19 cellular contexts compared by ENCODE assay signal in genomic region chr18:60066576-60066975, GRCh38.
DNase-seq lines count a peak whose midpoint lies in the region; FAIRE-seq and TF ChIP-seq lines count a peak whose summit lies in the region.
"Had no signal": no experiment of that assay in that cellular context is flagged by ENCODE, and none has a peak within 500 bp of the region (broad histone marks: within the 10 kb centered on the region; RNA-seq: fewer than 3 reads in every experiment).

No MANE protein-coding gene starts in this region.

- H4K8ac ChIP-seq in H1 (ENCODE audit: extremely low read depth, insufficient read depth, low read length) = no peak overlapping the region

- H2BK15ac ChIP-seq in H1 (ENCODE audit: low read length) = no peak overlapping the region

- no peaks in the 10 kb centered on the region for H3K23me2 ChIP-seq in H1 (ENCODE audit: low read depth, low read length)

- no peak overlapping the region for H3K14ac ChIP-seq in H1 (ENCODE audit: insufficient read length)

- no peak overlapping the region for H4K91ac ChIP-seq in H1 (replicated peaks; ENCODE audit: insufficient read length, low read length)

- TF ChIP-seq CTCF in H1 (IDR thresholded peaks at IDR 0.05; ENCODE audit: control extremely low read depth in 1 of 3, insufficient read depth in 1 of 3, low read depth in 1 of 3, low read length in 3 of 3) = no peak
- no peak for TF ChIP-seq CTCF in A673 (conservative IDR thresholded peaks at IDR 0.05; ENCODE audit: low read depth, low read length)

- H3K4me1 ChIP-seq in ES-I3 (ENCODE audit: insufficient read depth, low read length) (peaks cover 12% of the 10 kb centered on the region; the same call in 1 of the 2 replicates), HUES6 (ENCODE audit: control insufficient read depth, insufficient read depth, low read length) (peaks cover 26% of the 10 kb centered on the region), H1 (replicated peaks in 1 of 4; ENCODE audit: control insufficient read depth in 3 of 4, insufficient read depth in 4 of 4, low read length in 3 of 4) (peaks cover 2 to 9% (median 7%) of the 10 kb centered on the region in 4 experiments; a peak in 5 of 7 replicates), iPS-18a (ENCODE audit: control insufficient read depth, low read depth, low read length) (peaks cover 15% of the 10 kb centered on the region), A673 (ENCODE audit: insufficient read depth, low read length, poor library complexity, severe bottlenecking) (no peaks in the 10 kb centered on the region)
- H3K4me1 ChIP-seq: BLaER1 treated with 17β-estradiol and CSF1 and Interleukin-3, amounts not matched to agents 10 nM and 100 nM had no signal

- H2BK12ac ChIP-seq in H1 (ENCODE audit: low read depth, low read length) = peak overlapping the region; percentile 45; the same call in 1 of the 2 replicates

- no peaks in the 10 kb centered on the region for H3K27me3 ChIP-seq in HUES6 (ENCODE audit: control insufficient read depth, insufficient read depth, low read length)
- H3K27me3 ChIP-seq in H1 (replicated peaks in 1 of 4; ENCODE audit: control insufficient read depth in 3 of 4, extremely low read depth in 1 of 4, insufficient read depth in 3 of 4, low read length in 3 of 4) = no peaks in the 10 kb centered on the region
- H3K27me3 ChIP-seq in iPS-18a (ENCODE audit: control insufficient read depth, insufficient read depth, low read length) = no peaks in the 10 kb centered on the region
- H3K27me3 ChIP-seq in A673 (replicated peaks; ENCODE audit: insufficient read depth, low read depth, low read length, poor library complexity) = no peaks in the 10 kb centered on the region
- H3K27me3 ChIP-seq: BLaER1 treated with 17β-estradiol and CSF1 and Interleukin-3, amounts not matched to agents 10 nM and 100 nM had no signal

- no peak overlapping the region for H3K56ac ChIP-seq in H1 (replicated peaks; ENCODE audit: insufficient read length, low read depth, low read length)

- H3K9me3 ChIP-seq in ES-I3 (ENCODE audit: control insufficient read depth, insufficient read depth, low read length) (peaks cover 4% of the 10 kb centered on the region; the same call in 1 of the 2 replicates), HUES6 (ENCODE audit: control insufficient read depth, insufficient read depth, low read depth, low read length) (peaks cover 10% of the 10 kb centered on the region), H1 (ENCODE audit: insufficient read depth in 2 of 2, low read depth in 1 of 2, low read length in 1 of 2) (peaks cover 0 to 9% of the 10 kb centered on the region in 2 experiments; a peak in 1 of 4 replicates), iPS-18a (ENCODE audit: control insufficient read depth, low read depth, low read length) (no peaks in the 10 kb centered on the region), A673 (ENCODE audit: low read depth, low read length, poor library complexity, severe bottlenecking) (no peaks in the 10 kb centered on the region)
- H3K9me3 ChIP-seq: BLaER1 treated with 17β-estradiol and CSF1 and Interleukin-3, amounts not matched to agents 10 nM and 100 nM had no signal

- H2AFZ ChIP-seq in H1 (ENCODE audit: low read length) = peak overlapping the region; percentile 64
- H2AFZ ChIP-seq: GM23248 had no signal

- no peak for TF ChIP-seq EP300 in H1 (IDR thresholded peaks at IDR 0.05; ENCODE audit: borderline replicate concordance in 1 of 2, low read depth in 2 of 2, low read length in 2 of 2)

- peak overlapping the region; percentile 62 for H2BK120ac ChIP-seq in H1 (replicated peaks; ENCODE audit: low read depth, low read length)

- 31% methylated on average over 4 of the region's 4 CpGs; no CpG with 5 or more reads in 1 of the 2 experiments for WGBS in H1 (ENCODE audit: extremely low coverage in 1 of 2, insufficient coverage in 1 of 2, insufficient read length in 1 of 2, insufficient replicate concordance in 2 of 2, low coverage in 1 of 2, low lambda C conversion rate in 2 of 2, missing lambda C conversion rate in 1 of 2), 2 experiments

- H3K79me1 ChIP-seq in H1 (ENCODE audit: low read depth, low read length) = no peaks in the 10 kb centered on the region

- BruUV-seq in A673 (replicated peaks; lab: Mats Ljungman, UMichigan) = no TSS peak

- TF ChIP-seq RAD21 in H1 (IDR thresholded peaks at IDR 0.05 in 1 of 2, conservative IDR thresholded peaks at IDR 0.05 in 1 of 2; ENCODE audit: low read depth in 2 of 2, low read length in 2 of 2) = no peak

- H4K20me1 ChIP-seq in H1 (replicated peaks in 1 of 2; ENCODE audit: control insufficient read depth in 1 of 2, insufficient read depth in 2 of 2, low read length in 2 of 2) = no peaks in the 10 kb centered on the region
- H4K20me1 ChIP-seq: BLaER1 treated with 17β-estradiol and CSF1 and Interleukin-3, amounts not matched to agents 10 nM and 100 nM had no signal

- H2BK5ac ChIP-seq in H1 (ENCODE audit: low read depth, low read length) = peak overlapping the region; percentile 79

- no peak overlapping the region for H3K4ac ChIP-seq in H1 (replicated peaks; ENCODE audit: insufficient read length, low read depth, low read length)

- H3K18ac ChIP-seq in H1 (ENCODE audit: extremely low read depth, low read length) = no peak overlapping the region

- DNase-seq in H1 (ENCODE audit: low read depth in 1 of 2, low spot score in 2 of 2) (no peak), DMS53 treated with DMSO at 0.1 percent for 48 hours (lab: John Stamatoyannopoulos, UW; ENCODE audit: unreplicated experiment) (no peak), A673 (ENCODE audit: low spot score) (no peak), NCI-H526 treated with DMSO at 0.1 percent for 48 hours (lab: John Stamatoyannopoulos, UW) (no peak), kidney glomerular epithelial cell (lab: John Stamatoyannopoulos, UW) (no peak)
- DNase-seq: 8988T; ACHN; CD4-positive, CD25-positive, alpha-beta regulatory T cell; DMS79 treated with DMSO at 0.1 percent for 48 hours; GF-D8; GM23248; HCEC 1CT; HFFc6 had no signal

- peak overlapping the region; percentile 46 to 50 for H3K4me2 ChIP-seq in H1 (ENCODE audit: insufficient read depth in 1 of 2, low read depth in 2 of 2, low read length in 2 of 2)
- H3K4me2 ChIP-seq: BLaER1 treated with 17β-estradiol and CSF1 and Interleukin-3, amounts not matched to agents 10 nM and 100 nM; KMS-11 had no signal

- peak in 1 of 2 experiments; percentile 45; a peak in 1 of 3 replicates for TF ChIP-seq POLR2A in H1 (IDR thresholded peaks at IDR 0.05; ENCODE audit: control extremely low read depth in 1 of 2, low read depth in 2 of 2, low read length in 2 of 2)

- peak overlapping the region; percentile 16; the same call in 1 of the 2 replicates for H3K9ac ChIP-seq in ES-I3 (ENCODE audit: low read depth, low read length)
- peak overlapping the region; percentile 69 for H3K9ac ChIP-seq in HUES6 (ENCODE audit: low read length)
- H3K9ac ChIP-seq in H1 (replicated peaks in 1 of 4; ENCODE audit: extremely low read depth in 1 of 4, low read depth in 3 of 4, low read length in 3 of 4) = no peak overlapping the region
- H3K9ac ChIP-seq in iPS-18a (ENCODE audit: low read length) = peak overlapping the region; percentile 3
- H3K9ac ChIP-seq: BLaER1 treated with 17β-estradiol and CSF1 and Interleukin-3, amounts not matched to agents 10 nM and 100 nM; GM23248; KMS-11 had no signal

- H2BK20ac ChIP-seq in H1 (ENCODE audit: low read length) = peak overlapping the region; percentile 36

- H3K4me3 ChIP-seq in HUES6 (ENCODE audit: low read depth, low read length) (peak overlapping the region; percentile 29), H1 (ENCODE audit: extremely low read depth in 1 of 4, insufficient read depth in 2 of 4, low read depth in 3 of 4, low read length in 4 of 4) (peak overlapping the region in 1 of 4 experiments; percentile 26; a peak in 1 of 8 replicates), iPS-18a (ENCODE audit: low read length) (peak overlapping the region; percentile 33), A673 (ENCODE audit: low read depth, low read length, poor library complexity, severe bottlenecking) (no peak overlapping the region)
- H3K4me3 ChIP-seq: BLaER1 treated with 17β-estradiol and CSF1 and Interleukin-3, amounts not matched to agents 10 nM and 100 nM; GM23248 had no signal

- intact Hi-C loops in A673 (cut with micrococcal nuclease; ENCODE audit: unreplicated experiment) = no loop called here

- no peak overlapping the region for H2AK5ac ChIP-seq in H1 (ENCODE audit: low read depth, low read length)

- no peaks in the 10 kb centered on the region for H3K36me3 ChIP-seq in ES-I3 (ENCODE audit: insufficient read depth, low read length)
- no peaks in the 10 kb centered on the region for H3K36me3 ChIP-seq in HUES6 (ENCODE audit: control insufficient read depth, insufficient read depth, low read length)
- H3K36me3 ChIP-seq in H1 (ENCODE audit: control insufficient read depth in 2 of 4, insufficient read depth in 4 of 4, low read length in 3 of 4) = 0 out of 8 replicates have a peak, but pooled peaks cover 0 to 5% (median 0%) of the 10 kb centered on the region in 4 experiments
- H3K36me3 ChIP-seq in iPS-18a (ENCODE audit: control insufficient read depth, low read depth, low read length) = no peaks in the 10 kb centered on the region
- no peaks in the 10 kb centered on the region for H3K36me3 ChIP-seq in A673 (ENCODE audit: insufficient read depth, low read length, poor library complexity, severe bottlenecking)
- H3K36me3 ChIP-seq: BLaER1 treated with 17β-estradiol and CSF1 and Interleukin-3, amounts not matched to agents 10 nM and 100 nM had no signal

- H3K79me2 ChIP-seq in H1 (ENCODE audit: control insufficient read depth in 1 of 2, insufficient read depth in 2 of 2, low read length in 2 of 2) = no peaks in the 10 kb centered on the region

- CTCF ChIA-PET in H1 (lab: Charles Lee; ENCODE audit: partially characterized antibody) = interaction anchor here (2.2 kb wide), 1 partner anchor 71 kb away, joined by 10 read pairs; no protein-coding TSS in a partner anchor
- CTCF ChIA-PET in A673 (lab: Charles Lee) = no interaction called here

- no peak overlapping the region for H3K23ac ChIP-seq in H1 (ENCODE audit: insufficient read length)

- H4K5ac ChIP-seq in H1 (ENCODE audit: insufficient read length, low read depth, low read length) = peak overlapping the region; percentile 49

- H3K27ac ChIP-seq in HUES6 (ENCODE audit: low read depth, low read length) = peak overlapping the region; percentile 77
- peak overlapping the region; percentile 61; the same call in 1 of the 2 replicates for H3K27ac ChIP-seq in H1 (ENCODE audit: low read depth, low read length)
- H3K27ac ChIP-seq in iPS-18a (ENCODE audit: low read length) = peak overlapping the region; percentile 22
- no peak overlapping the region for H3K27ac ChIP-seq in A673 (ENCODE audit: low read depth, low read length, poor library complexity, severe bottlenecking)
- H3K27ac ChIP-seq: BLaER1 treated with 17β-estradiol and CSF1 and Interleukin-3, amounts not matched to agents 10 nM and 100 nM; GM23248; KMS-11 had no signal

- POLR2A ChIA-PET in H1 (lab: Charles Lee; ENCODE audit: partially characterized antibody) = interaction anchor here (0.9 to 1.0 kb wide), 2 partner anchors 13 to 22 kb away, joined by 3 read pairs; no protein-coding TSS in a partner anchor
- POLR2A ChIA-PET in A673 (lab: Charles Lee; ENCODE audit: low non-redundant PET) = no interaction called here

- peak; percentile 68 for FAIRE-seq in H1 (lab: Jason Lieb, UNC)
- FAIRE-seq: HepG2 had no signal

TF ChIP-seq in H1, 55 proteins besides CTCF, POLR2A, EP300 and RAD21 (continues in another document):
- TF ChIP-seq TBP (IDR thresholded peaks at IDR 0.05; ENCODE audit: low read depth, low read length) = 0 out of 2 replicates have a peak, but pooled peaks have one; percentile 36
- TF ChIP-seq SP4 (IDR thresholded peaks at IDR 0.05; ENCODE audit: low read length) = no peak

Comparison
In these comparisons a context has a peak if more than half of its experiments do, and no peak if none do; other contexts are left out.
1. H3K9ac ChIP-seq: peak in ES-I3 (single experiment), HUES6 (single experiment) and iPS-18a (single experiment); none in H1 (0 of 4).